In the genomic region with DNA sequence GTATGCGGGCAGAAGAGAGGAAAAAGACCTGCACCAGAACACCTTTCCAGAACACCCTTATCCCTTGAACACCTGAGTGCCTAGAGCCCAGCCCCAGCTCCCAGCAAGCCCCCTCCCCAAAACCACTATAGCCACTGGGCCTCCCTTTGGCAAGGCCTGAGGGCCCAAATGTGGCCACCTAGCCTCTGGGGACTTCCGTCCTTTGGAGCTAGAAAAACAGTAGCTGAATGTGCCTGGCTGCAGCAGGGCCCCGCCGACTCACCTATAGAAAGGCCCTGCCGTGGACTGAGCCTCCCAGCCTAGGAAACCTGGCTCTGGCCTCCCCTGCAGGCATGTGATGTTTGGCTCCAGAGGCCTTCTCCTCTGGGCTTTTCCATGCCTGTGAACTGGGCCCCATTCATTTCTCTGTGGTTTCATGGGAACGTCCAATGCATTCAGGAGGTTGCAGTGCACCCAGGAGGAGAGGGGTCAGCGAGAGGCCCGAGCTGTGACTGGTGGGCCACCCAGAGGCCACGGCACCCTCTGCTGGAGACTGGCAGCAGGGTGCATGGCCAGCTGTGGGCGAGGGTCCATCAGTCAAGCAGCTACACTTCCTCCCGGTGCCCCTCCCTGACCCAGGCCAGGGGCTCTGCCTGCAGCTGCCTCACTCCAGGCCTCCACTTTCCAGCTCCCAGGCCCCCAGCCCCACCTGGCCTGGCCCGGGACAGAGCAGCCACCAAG, we compare ENCODE assay signal across 10 cellular contexts. TPM values are rescaled to one million over a fixed set of nuclear protein-coding genes. Genes with fewer than 3 reads are reported as not detected.
DNase-seq lines count a peak whose midpoint lies in the region; ATAC-seq and TF ChIP-seq lines count a peak whose summit lies in the region.
"Not testable (repeated sequence)": the region's sequence is repeated elsewhere in the genome, so short reads cannot be mapped to it uniquely, and the experiment has no call there.
"Had no signal": no experiment of that assay in that cellular context is flagged by ENCODE, and none has a peak within 500 bp of the region (broad histone marks: within the 10 kb centered on the region; RNA-seq: fewer than 3 reads in every experiment).

No MANE protein-coding gene starts in this region.

- peaks cover 24 to 55% (median 51%) of the 10 kb centered on the region in 10 experiments for H3K4me1 ChIP-seq in BLaER1 treated with 17β-estradiol and CSF1 and Interleukin-3, amounts not matched to agents 10 nM and 100 nM

- CTCF ChIA-PET in activated B cell treated with CpG ODN at 0.5 μM for 24 hours (lab: Charles Lee), result not testable (repeated sequence)
- CTCF ChIA-PET in activated naive CD4-positive, alpha-beta T cell treated with anti-CD3 and anti-CD28 coated beads for 36 hours (lab: Charles Lee), result interaction anchor here (0.5 to 3.0 kb wide), 6 partner anchors 10 to 462 kb away, joined by 3 to 10 read pairs (median 3); no protein-coding TSS in a partner anchor

- POLR2A ChIA-PET in activated B cell treated with CpG ODN at 0.5 μM for 24 hours (lab: Charles Lee), result interaction anchor here (0.6 kb wide), 1 partner anchor 265 kb away, joined by 3 read pairs; no protein-coding TSS in a partner anchor

- peak overlapping the region; percentile 76 to 99 (median 91) for H3K4me2 ChIP-seq in BLaER1 treated with 17β-estradiol and CSF1 and Interleukin-3, amounts not matched to agents 10 nM and 100 nM

- H3K9me3 Mint-ChIP-seq in activated B cell treated with CpG ODN at 0.5 μM for 24 hours; activated naive CD4-positive, alpha-beta T cell treated with anti-CD3 and anti-CD28 coated beads for 36 hours; effector memory CD8-positive, alpha-beta T cell; naive B cell; stimulated activated effector memory CD8-positive, alpha-beta T cell treated with anti-CD3 and anti-CD28 coated beads, Interleukin-12 subunit alpha, Interleukin-12 subunit beta, amount 100 ng/mL, for 72 hours: not testable (repeated sequence)

- DNase-seq in GM19238 (ENCODE audit: insufficient read length, low spot score), result peak; percentile 17
- DNase-seq in NB4 (ENCODE audit: low read depth); activated B cell treated with CpG ODN at 0.5 μM for 24 hours; activated naive CD4-positive, alpha-beta T cell treated with anti-CD3 and anti-CD28 coated beads for 36 hours; effector memory CD8-positive, alpha-beta T cell; naive B cell; stimulated activated effector memory CD8-positive, alpha-beta T cell treated with anti-CD3 and anti-CD28 coated beads, Interleukin-12 subunit alpha, Interleukin-12 subunit beta, amount 100 ng/mL, for 72 hours (ENCODE audit: low spot score in 2 of 2): not testable (repeated sequence)

- intact Hi-C loops in activated B cell treated with CpG ODN at 0.5 μM for 24 hours (cut with micrococcal nuclease); activated naive CD4-positive, alpha-beta T cell treated with anti-CD3 and anti-CD28 coated beads for 36 hours (cut with micrococcal nuclease): not testable (repeated sequence)

- ATAC-seq in activated B cell treated with CpG ODN at 0.5 μM for 24 hours (ENCODE audit: low read depth); effector memory CD8-positive, alpha-beta T cell (replicated peaks); naive B cell (ENCODE audit: low read depth in 2 of 2); stimulated activated effector memory CD8-positive, alpha-beta T cell treated with anti-CD3 and anti-CD28 coated beads, Interleukin-12 subunit alpha, Interleukin-12 subunit beta, amount 100 ng/mL, for 72 hours: not testable (repeated sequence)

- H3K27ac Mint-ChIP-seq in activated B cell treated with CpG ODN at 0.5 μM for 24 hours, result not testable (repeated sequence)
- H3K27ac Mint-ChIP-seq in activated naive CD4-positive, alpha-beta T cell treated with anti-CD3 and anti-CD28 coated beads for 36 hours, result peak overlapping the region; percentile 53
- H3K27ac Mint-ChIP-seq in effector memory CD8-positive, alpha-beta T cell, result peak overlapping the region; percentile 38 to 89
- peak overlapping the region in 1 of 6 donors; percentile 68 for H3K27ac Mint-ChIP-seq in naive B cell
- H3K27ac Mint-ChIP-seq in stimulated activated effector memory CD8-positive, alpha-beta T cell treated with anti-CD3 and anti-CD28 coated beads, Interleukin-12 subunit alpha, Interleukin-12 subunit beta, amount 100 ng/mL, for 72 hours, result peak overlapping the region; percentile 88

- H3K36me3 Mint-ChIP-seq in activated B cell treated with CpG ODN at 0.5 μM for 24 hours (ENCODE audit: low read depth); activated naive CD4-positive, alpha-beta T cell treated with anti-CD3 and anti-CD28 coated beads for 36 hours (ENCODE audit: low read depth); effector memory CD8-positive, alpha-beta T cell (ENCODE audit: insufficient read depth); naive B cell; stimulated activated effector memory CD8-positive, alpha-beta T cell treated with anti-CD3 and anti-CD28 coated beads, Interleukin-12 subunit alpha, Interleukin-12 subunit beta, amount 100 ng/mL, for 72 hours: not testable (repeated sequence)

- H3K4me1 Mint-ChIP-seq in activated B cell treated with CpG ODN at 0.5 μM for 24 hours (peaks cover 13% of the 10 kb centered on the region), naive B cell (peaks cover 8 to 17% (median 16%) of the 10 kb centered on the region in 3 donors)
- peaks cover 24% of the 10 kb centered on the region for H3K4me1 Mint-ChIP-seq in activated naive CD4-positive, alpha-beta T cell treated with anti-CD3 and anti-CD28 coated beads for 36 hours (ENCODE audit: low read depth)
- peaks cover 7 to 12% of the 10 kb centered on the region in 2 donors for H3K4me1 Mint-ChIP-seq in effector memory CD8-positive, alpha-beta T cell (ENCODE audit: low read depth in 2 of 2)
- peaks cover 24% of the 10 kb centered on the region for H3K4me1 Mint-ChIP-seq in stimulated activated effector memory CD8-positive, alpha-beta T cell treated with anti-CD3 and anti-CD28 coated beads, Interleukin-12 subunit alpha, Interleukin-12 subunit beta, amount 100 ng/mL, for 72 hours

- peak overlapping the region; percentile 20 to 77 (median 59); a peak in 21 of 22 replicates for H3K9ac ChIP-seq in BLaER1 treated with 17β-estradiol and CSF1 and Interleukin-3, amounts not matched to agents 10 nM and 100 nM

- peak overlapping the region; percentile 21 to 74 (median 49); a peak in 20 of 22 replicates for H3K27ac ChIP-seq in BLaER1 treated with 17β-estradiol and CSF1 and Interleukin-3, amounts not matched to agents 10 nM and 100 nM

- not testable (repeated sequence) for H3K36me3 ChIP-seq in BLaER1 treated with 17β-estradiol and CSF1 and Interleukin-3, amounts not matched to agents 10 nM and 100 nM

- peak overlapping the region; percentile 80 for H3K4me3 Mint-ChIP-seq in activated B cell treated with CpG ODN at 0.5 μM for 24 hours
- H3K4me3 Mint-ChIP-seq in activated naive CD4-positive, alpha-beta T cell treated with anti-CD3 and anti-CD28 coated beads for 36 hours, result peak overlapping the region; percentile 63
- peak overlapping the region; percentile 89 to 91 for H3K4me3 Mint-ChIP-seq in effector memory CD8-positive, alpha-beta T cell
- peak overlapping the region; percentile 16 to 89 (median 84) for H3K4me3 Mint-ChIP-seq in naive B cell
- peak overlapping the region; percentile 78 for H3K4me3 Mint-ChIP-seq in stimulated activated effector memory CD8-positive, alpha-beta T cell treated with anti-CD3 and anti-CD28 coated beads, Interleukin-12 subunit alpha, Interleukin-12 subunit beta, amount 100 ng/mL, for 72 hours

- H3K9me3 ChIP-seq in BLaER1 treated with 17β-estradiol and CSF1 and Interleukin-3, amounts not matched to agents 10 nM and 100 nM (replicated peaks in 1 of 11), result peaks cover 13 to 18% (median 15%) of the 10 kb centered on the region in 11 experiments

- not testable (repeated sequence) for H4K20me1 ChIP-seq in BLaER1 treated with 17β-estradiol and CSF1 and Interleukin-3, amounts not matched to agents 10 nM and 100 nM

- H3K27me3 Mint-ChIP-seq in activated B cell treated with CpG ODN at 0.5 μM for 24 hours; activated naive CD4-positive, alpha-beta T cell treated with anti-CD3 and anti-CD28 coated beads for 36 hours (ENCODE audit: low read depth); effector memory CD8-positive, alpha-beta T cell; naive B cell: not testable (repeated sequence)

- TF ChIP-seq CTCF in NB4 (IDR thresholded peaks at IDR 0.05; ENCODE audit: low read depth, low read length), result peak; percentile 3
- TF ChIP-seq CTCF in activated B cell treated with CpG ODN at 0.5 μM for 24 hours (IDR thresholded peaks at IDR 0.05), result not testable (repeated sequence)

- TF ChIP-seq POLR2A in NB4 (IDR thresholded peaks at IDR 0.05; ENCODE audit: extremely low read depth, insufficient read length), result not testable (repeated sequence)

- not testable (repeated sequence) for H3K27me3 ChIP-seq in BLaER1 treated with 17β-estradiol and CSF1 and Interleukin-3, amounts not matched to agents 10 nM and 100 nM

- peak overlapping the region; percentile 21 to 58 (median 43); a peak in 15 of 20 replicates for H3K4me3 ChIP-seq in BLaER1 treated with 17β-estradiol and CSF1 and Interleukin-3, amounts not matched to agents 10 nM and 100 nM
- not testable (repeated sequence) for H3K4me3 ChIP-seq in NB4 (ENCODE audit: low read depth, low read length)

RNA-seq across cellular contexts. Expression of a gene that starts 15.3 kb away (rescaled TPM):
- 0.38 TPM in 1 of 2 replicates, not detected in the other for total RNA-seq in activated B cell treated with CpG ODN at 0.5 μM for 24 hours
- not detected for total RNA-seq in activated naive CD4-positive, alpha-beta T cell treated with anti-CD3 and anti-CD28 coated beads for 36 hours
- under 1 TPM in 3 of 6 donors, not detected in 3; 0.26 to 0.69 (median 0.40) TPM for polyA plus RNA-seq in naive B cell (ENCODE audit: low read depth in 6 of 6)
- total RNA-seq: Right ventricle myocardium inferior, temporal lobe had no signal

RNA-seq across cellular contexts. Expression of a gene that starts 43.4 kb away (rescaled TPM):
- not detected in 2 replicates for total RNA-seq in activated B cell treated with CpG ODN at 0.5 μM for 24 hours
- total RNA-seq in activated naive CD4-positive, alpha-beta T cell treated with anti-CD3 and anti-CD28 coated beads for 36 hours, result not detected
- polyA plus RNA-seq in naive B cell (ENCODE audit: low read depth in 6 of 6), result not detected
- total RNA-seq: Right ventricle myocardium inferior, temporal lobe had no signal
